Comparison of ENCODE assay signal across 23 cellular contexts in genomic region chr7:18831381-18831901, GRCh38.
"Had no signal": no experiment of that assay in that cellular context is flagged by ENCODE, and none has a peak within 500 bp of the region (broad histone marks: within the 10 kb centered on the region; RNA-seq: fewer than 3 reads in every experiment).

No MANE protein-coding gene starts in this region.

- ATAC-seq: effector memory CD8-positive, alpha-beta T cell; left lung; pancreas; psoas muscle; stimulated activated naive CD8-positive, alpha-beta T cell treated with anti-CD3 and anti-CD28 coated beads, Interleukin-15, Interleukin-2, amounts not matched to agents 100 U/mL and 50 U/mL, for 24 hours; upper lobe of right lung; WTC11 had no signal

- FAIRE-seq: kidney, pancreas had no signal

- H3K36me3 ChIP-seq: left lung, pancreas, right atrium auricular region, thyroid gland, upper lobe of right lung had no signal

- H3K4me3 Mint-ChIP-seq: activated naive CD4-positive, alpha-beta T cell treated with anti-CD3 and anti-CD28 coated beads, Interleukin-2, amount 50 U/mL, for 24 hours; brain; effector memory CD8-positive, alpha-beta T cell; nephron progenitor cell; T-helper 1 cell treated with Interleukin-12 subunit alpha and Interleukin-12 subunit beta and Interleukin-4 antibody, amounts not matched to agents 30 μg/mL and 1 μg/mL, for 36 hours; WTC11 had no signal

- H3K4me3 ChIP-seq: left lung, pancreas, psoas muscle, right atrium auricular region, thyroid gland, upper lobe of right lung had no signal

- DNase-seq: activated gamma-delta T cell treated with Interleukin-2 at 50 U/mL for 16 hours; activated T-cell treated with anti-CD3 and anti-CD28 coated beads, Interleukin-2, amount 50 U/mL, for 1 hour; aorta; caudate nucleus; effector memory CD8-positive, alpha-beta T cell; kidney; left lung; nephron progenitor cell; pancreas; psoas muscle; stimulated activated CD4-positive, alpha-beta T cell treated with anti-CD3 and anti-CD28 coated beads, Interleukin-12 subunit alpha, Interleukin-12 subunit beta, amount 100 ng/mL, for 4 hours; stimulated activated CD4-positive, alpha-beta T cell treated with anti-CD3 and anti-CD28 coated beads, Interleukin-4, amount 100 ng/mL, for 4 hours; stimulated activated naive CD8-positive, alpha-beta T cell treated with anti-CD3 and anti-CD28 coated beads, Interleukin-15, Interleukin-2, amounts not matched to agents 100 U/mL and 50 U/mL, for 24 hours; substantia nigra; T1000; thyroid gland; upper lobe of right lung had no signal

- H3K4me1 Mint-ChIP-seq: activated naive CD4-positive, alpha-beta T cell treated with anti-CD3 and anti-CD28 coated beads, Interleukin-2, amount 50 U/mL, for 24 hours had no signal

- H3K36me3 Mint-ChIP-seq: activated naive CD4-positive, alpha-beta T cell treated with anti-CD3 and anti-CD28 coated beads, Interleukin-2, amount 50 U/mL, for 24 hours; brain; WTC11 had no signal

- H3K27ac Mint-ChIP-seq: activated naive CD4-positive, alpha-beta T cell treated with anti-CD3 and anti-CD28 coated beads, Interleukin-2, amount 50 U/mL, for 24 hours; effector memory CD8-positive, alpha-beta T cell; nephron progenitor cell; T-helper 1 cell treated with Interleukin-12 subunit alpha and Interleukin-12 subunit beta and Interleukin-4 antibody, amounts not matched to agents 30 μg/mL and 1 μg/mL, for 36 hours; WTC11 had no signal

- H3K27ac ChIP-seq: epithelial cell of prostate, left lung, pancreas, psoas muscle, right atrium auricular region, thyroid gland, upper lobe of right lung had no signal

- H3K9me3 ChIP-seq: left lung, pancreas, psoas muscle, right atrium auricular region, thyroid gland, upper lobe of right lung had no signal

- H3K27me3 ChIP-seq: left lung, pancreas, right atrium auricular region, thyroid gland, upper lobe of right lung had no signal

- H3K27me3 Mint-ChIP-seq: activated naive CD4-positive, alpha-beta T cell treated with anti-CD3 and anti-CD28 coated beads, Interleukin-2, amount 50 U/mL, for 24 hours; effector memory CD8-positive, alpha-beta T cell had no signal

- H3K4me1 ChIP-seq: left lung, pancreas, psoas muscle, right atrium auricular region, thyroid gland, upper lobe of right lung had no signal

- H3K9me3 Mint-ChIP-seq: brain; effector memory CD8-positive, alpha-beta T cell; nephron progenitor cell; WTC11 had no signal
